ENCODE assay signal across 23 cellular contexts in genomic region chr3:191143224-191143623, GRCh38. TPM values are rescaled to one million over a fixed set of nuclear protein-coding genes. Genes with fewer than 3 reads are reported as not detected.
DNase-seq lines count a peak whose midpoint lies in the region; ATAC-seq, FAIRE-seq and TF ChIP-seq lines count a peak whose summit lies in the region.
"Had no signal": no experiment of that assay in that cellular context is flagged by ENCODE, and none has a peak within 500 bp of the region (broad histone marks: within the 10 kb centered on the region; RNA-seq: fewer than 3 reads in every experiment).

No MANE protein-coding gene starts in this region.

- H3K79me2 ChIP-seq in ACC112 (ENCODE audit: control insufficient read depth, insufficient read depth, low read length, unreplicated experiment) = no peaks in the 10 kb centered on the region

- DNase-seq in HFFc6 = no peak
- DNase-seq in bronchial epithelial cell (ENCODE audit: low read depth) = peak; percentile 15
- DNase-seq in iris pigment epithelial cell (ENCODE audit: low read depth) = peak; percentile 11
- no peak for DNase-seq in Kasumi-1 (lab: John Stamatoyannopoulos, UW)
- no peak for DNase-seq in activated naive CD4-positive, alpha-beta T cell treated with anti-CD3 and anti-CD28 coated beads for 36 hours
- DNase-seq: 8988T; CD8-positive, alpha-beta T cell; DND-41; GDM1; H9; NCI-H1048; NCI-H1436 treated with DMSO at 0.1 percent for 48 hours; NCI-H2081; NCI-H510A; NCI-H774; Peyer's patch; Right ventricle myocardium superior; SK-N-SH had no signal

- no peak overlapping the region for H3K4me3 ChIP-seq in ACC112 (ENCODE audit: low read depth, low read length)
- H3K4me3 ChIP-seq in bronchial epithelial cell (ENCODE audit: low read depth, low read length) = no peak overlapping the region
- H3K4me3 ChIP-seq: BLaER1, Peyer's patch had no signal

- H3K27ac ChIP-seq in ACC112 (ENCODE audit: low read depth, low read length) = no peak overlapping the region
- H3K27ac ChIP-seq: BLaER1, Peyer's patch had no signal

- H3K27me3 ChIP-seq in ACC112 (ENCODE audit: insufficient read depth, low read length) (no peaks in the 10 kb centered on the region), bronchial epithelial cell (ENCODE audit: control insufficient read depth, insufficient read depth, low read length) (no peaks in the 10 kb centered on the region)
- H3K27me3 ChIP-seq: BLaER1, Peyer's patch had no signal

- no peak overlapping the region for H3K4me3 Mint-ChIP-seq in HFFc6
- H3K4me3 Mint-ChIP-seq in activated naive CD4-positive, alpha-beta T cell treated with anti-CD3 and anti-CD28 coated beads for 36 hours = no peak overlapping the region
- H3K4me3 Mint-ChIP-seq: CD8-positive, alpha-beta T cell; H9 had no signal

- no peaks in the 10 kb centered on the region for H3K27me3 Mint-ChIP-seq in HFFc6 (ENCODE audit: insufficient read depth)
- H3K27me3 Mint-ChIP-seq in activated naive CD4-positive, alpha-beta T cell treated with anti-CD3 and anti-CD28 coated beads for 36 hours (ENCODE audit: low read depth) = no peaks in the 10 kb centered on the region

- peak overlapping the region; percentile 81 for H3K27ac Mint-ChIP-seq in HFFc6
- H3K27ac Mint-ChIP-seq in activated naive CD4-positive, alpha-beta T cell treated with anti-CD3 and anti-CD28 coated beads for 36 hours = no peak overlapping the region
- H3K27ac Mint-ChIP-seq: CD8-positive, alpha-beta T cell had no signal

- peaks cover 31% of the 10 kb centered on the region for H3K4me1 ChIP-seq in ACC112 (ENCODE audit: control insufficient read depth, insufficient read depth, low read length, unreplicated experiment)
- H3K4me1 ChIP-seq: BLaER1, Peyer's patch had no signal

- intact Hi-C loops in activated naive CD4-positive, alpha-beta T cell treated with anti-CD3 and anti-CD28 coated beads for 36 hours (cut with micrococcal nuclease) = no loop called here

- CTCF ChIA-PET in activated naive CD4-positive, alpha-beta T cell treated with anti-CD3 and anti-CD28 coated beads for 36 hours (lab: Charles Lee) = no interaction called here

- ATAC-seq in GM19467 (IDR thresholded peaks at IDR 0.05; ENCODE audit: unreplicated experiment) (no peak), HG03565 (IDR thresholded peaks at IDR 0.05; ENCODE audit: unreplicated experiment) (no peak)
- ATAC-seq: CD8-positive, alpha-beta T cell had no signal

- peaks cover 3% of the 10 kb centered on the region; the same call in 1 of the 2 replicates for H3K36me3 Mint-ChIP-seq in HFFc6 (ENCODE audit: low read depth)
- H3K36me3 Mint-ChIP-seq in activated naive CD4-positive, alpha-beta T cell treated with anti-CD3 and anti-CD28 coated beads for 36 hours (ENCODE audit: low read depth) = no peaks in the 10 kb centered on the region
- H3K36me3 Mint-ChIP-seq: CD8-positive, alpha-beta T cell had no signal

- H3K9me3 Mint-ChIP-seq in HFFc6 = no peaks in the 10 kb centered on the region
- H3K9me3 Mint-ChIP-seq in activated naive CD4-positive, alpha-beta T cell treated with anti-CD3 and anti-CD28 coated beads for 36 hours = peaks cover 8% of the 10 kb centered on the region
- H3K9me3 Mint-ChIP-seq: H9 had no signal

- H3K36me3 ChIP-seq in ACC112 (ENCODE audit: insufficient read depth, low read length) (no peaks in the 10 kb centered on the region), bronchial epithelial cell (ENCODE audit: control insufficient read depth, insufficient read depth, low read length) (no peaks in the 10 kb centered on the region)
- H3K36me3 ChIP-seq: BLaER1, Peyer's patch had no signal

- peak overlapping the region; percentile 57 for H2AFZ ChIP-seq in ACC112 (ENCODE audit: low read length, unreplicated experiment)

- no peak for FAIRE-seq in bronchial epithelial cell (lab: Jason Lieb, UNC)
- FAIRE-seq: GM12892 had no signal

- TF ChIP-seq CTCF in HFFc6 (IDR thresholded peaks at IDR 0.05) = no peak
- TF ChIP-seq CTCF in bronchial epithelial cell (IDR thresholded peaks at IDR 0.05; ENCODE audit: insufficient read depth, low read length, severe bottlenecking) = no peak

- H3K4me1 Mint-ChIP-seq in HFFc6 (ENCODE audit: low read depth) = peaks cover 64% of the 10 kb centered on the region
- H3K4me1 Mint-ChIP-seq in activated naive CD4-positive, alpha-beta T cell treated with anti-CD3 and anti-CD28 coated beads for 36 hours (ENCODE audit: low read depth) = no peaks in the 10 kb centered on the region
- H3K4me1 Mint-ChIP-seq: H9 had no signal

RNA-seq across cellular contexts. Expression of gene OSTN, which starts 55.8 kb away (rescaled TPM):
- under 1 TPM in 4 of 6 experiments, not detected in 2; 0.24 to 0.71 (median 0.34) TPM for total RNA-seq in HFFc6 (2021; fragmentation: NEBNext Ultra II Directional; extraction: Animal tissue kit (Norgen Biotek cat#: 25700))
- total RNA-seq in bronchial epithelial cell = not detected in 2 replicates
- total RNA-seq in activated naive CD4-positive, alpha-beta T cell treated with anti-CD3 and anti-CD28 coated beads for 36 hours = not detected
- total RNA-seq: CD8-positive, alpha-beta T cell; Peyer's patch; Right ventricle myocardium superior had no signal

Comparison
In these comparisons a context has a peak if more than half of its experiments do, and no peak if none do; other contexts are left out.
1. DNase-seq: peak in bronchial epithelial cell (single experiment) and iris pigment epithelial cell (single experiment); none in HFFc6 (single experiment), Kasumi-1 (0 of 2) and activated naive CD4-positive, alpha-beta T cell treated with anti-CD3 and anti-CD28 coated beads for 36 hours (single experiment).